ENCODE assay signal across 18 cellular contexts in the genomic region with DNA sequence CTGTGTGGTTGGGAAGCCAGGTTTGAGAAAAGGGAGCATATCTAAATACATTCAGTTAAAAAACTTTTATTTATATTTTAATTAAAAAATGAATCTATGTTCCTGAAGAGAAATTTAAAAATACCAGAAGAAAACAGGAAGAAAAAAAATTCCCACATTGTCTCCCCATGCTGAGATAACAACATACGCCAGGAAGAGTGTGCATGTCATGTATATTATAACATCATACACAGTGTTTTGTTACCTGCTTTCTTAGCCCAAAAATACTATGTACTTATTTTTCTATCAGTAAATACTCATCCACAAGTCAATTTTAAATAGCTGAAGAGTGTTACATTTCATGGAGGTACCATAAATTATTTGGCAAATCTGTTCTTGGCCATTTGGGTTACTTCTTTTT.
"Had no signal": no experiment of that assay in that cellular context is flagged by ENCODE, and none has a peak within 500 bp of the region (broad histone marks: within the 10 kb centered on the region; RNA-seq: fewer than 3 reads in every experiment).

No MANE protein-coding gene starts in this region.

- DNase-seq: activated CD4-positive, alpha-beta T cell treated with anti-CD3 and anti-CD28 coated beads for 48 hours; activated CD4-positive, CD25-positive, alpha-beta regulatory T cell; activated CD8-positive, alpha-beta T cell treated with anti-CD3 and anti-CD28 coated beads for 36 hours; activated naive CD4-positive, alpha-beta T cell; activated naive CD8-positive, alpha-beta T cell treated with anti-CD3 and anti-CD28 coated beads for 36 hours; activated T-cell treated with anti-CD3 and anti-CD28 coated beads, Interleukin-2, amount 50 U/mL, for 1 hour; body of pancreas; central memory CD4-positive, alpha-beta T cell; dorsolateral prefrontal cortex; head of caudate nucleus; naive thymus-derived CD4-positive, alpha-beta T cell; pancreas; stimulated activated CD4-positive, alpha-beta T cell treated with anti-CD3 and anti-CD28 coated beads, Interleukin-12 subunit alpha, Interleukin-12 subunit beta, amount 100 ng/mL, for 4 hours; stimulated activated CD4-positive, alpha-beta T cell treated with anti-CD3 and anti-CD28 coated beads, Interleukin-2, amount 100 ng/mL, for 24 hours; stimulated activated naive CD8-positive, alpha-beta T cell treated with anti-CD3 and anti-CD28 coated beads, Interleukin-15, Interleukin-2, amounts not matched to agents 100 U/mL and 50 U/mL, for 24 hours had no signal

- H3K9me3 ChIP-seq: body of pancreas, pancreas had no signal

- H3K36me3 ChIP-seq: pancreas had no signal

- H3K27me3 Mint-ChIP-seq: activated CD8-positive, alpha-beta T cell treated with anti-CD3 and anti-CD28 coated beads for 36 hours; activated naive CD8-positive, alpha-beta T cell treated with anti-CD3 and anti-CD28 coated beads for 36 hours; activated T-helper 17 cell treated with anti-CD3 and anti-CD28 coated beads, Interleukin-2, amount 50 U/mL, for 72 hours; naive thymus-derived CD4-positive, alpha-beta T cell had no signal

- ATAC-seq: activated CD8-positive, alpha-beta T cell treated with anti-CD3 and anti-CD28 coated beads for 36 hours; activated T-helper 17 cell treated with anti-CD3 and anti-CD28 coated beads, Interleukin-2, amount 50 U/mL, for 72 hours; body of pancreas; naive thymus-derived CD4-positive, alpha-beta T cell; pancreas; stimulated activated naive CD8-positive, alpha-beta T cell treated with anti-CD3 and anti-CD28 coated beads, Interleukin-15, Interleukin-2, amounts not matched to agents 100 U/mL and 50 U/mL, for 24 hours had no signal

- H3K27ac Mint-ChIP-seq: activated CD8-positive, alpha-beta T cell treated with anti-CD3 and anti-CD28 coated beads for 36 hours; activated naive CD8-positive, alpha-beta T cell treated with anti-CD3 and anti-CD28 coated beads for 36 hours; activated T-helper 17 cell treated with anti-CD3 and anti-CD28 coated beads, Interleukin-2, amount 50 U/mL, for 72 hours; naive thymus-derived CD4-positive, alpha-beta T cell had no signal

- H3K4me1 ChIP-seq: body of pancreas, pancreas had no signal

- H3K4me3 Mint-ChIP-seq: activated CD8-positive, alpha-beta T cell treated with anti-CD3 and anti-CD28 coated beads for 36 hours; activated naive CD8-positive, alpha-beta T cell treated with anti-CD3 and anti-CD28 coated beads for 36 hours; activated T-helper 17 cell treated with anti-CD3 and anti-CD28 coated beads, Interleukin-2, amount 50 U/mL, for 72 hours; naive thymus-derived CD4-positive, alpha-beta T cell had no signal

- FAIRE-seq: colon, frontal cortex, pancreas had no signal

- H3K27ac ChIP-seq: body of pancreas, pancreas had no signal

- H3K4me3 ChIP-seq: body of pancreas, pancreas had no signal

- H3K27me3 ChIP-seq: body of pancreas, dorsolateral prefrontal cortex, pancreas had no signal
